In genomic region chr15:22959451-22960101, GRCh38 we compare ENCODE assay signal across 22 cellular contexts. TPM values are rescaled to one million over a fixed set of nuclear protein-coding genes. Genes with fewer than 3 reads are reported as not detected.
DNase-seq lines count a peak whose midpoint lies in the region; ATAC-seq, FAIRE-seq and TF ChIP-seq lines count a peak whose summit lies in the region.
"Had no signal": no experiment of that assay in that cellular context is flagged by ENCODE, and none has a peak within 500 bp of the region (broad histone marks: within the 10 kb centered on the region; RNA-seq: fewer than 3 reads in every experiment).

No MANE protein-coding gene starts in this region.

- DNase-seq in IMR-90 (no peak), dorsolateral prefrontal cortex (peak in 1 of 10 donors; percentile 37), osteoblast (ENCODE audit: insufficient read length, low spot score, missing footprints) (peak; percentile 34), tibial artery (no peak), GM19239 (ENCODE audit: insufficient read length, low spot score) (no peak), erythroblast (lab: John Stamatoyannopoulos, UW) (no peak), GM13977 (ENCODE audit: low spot score) (no peak)
- DNase-seq: activated CD4-positive, alpha-beta T cell treated with anti-CD3 and anti-CD28 coated beads, Interleukin-2, amount 50 U/mL, for 1 hour; CD4-positive, alpha-beta T cell; DMS 273 treated with DMSO at 0.1 percent for 48 hours; effector memory CD4-positive, alpha-beta T cell; GOT3; hypothalamus; NCI-H1436; NCI-H2107; NCI-H446; psoas muscle; stimulated activated CD4-positive, alpha-beta T cell treated with anti-CD3 and anti-CD28 coated beads, Interleukin-1b, Interleukin-23, amount 100 ng/mL, for 48 hours had no signal

- no peak for TF ChIP-seq CTCF in IMR-90 (conservative IDR thresholded peaks at IDR 0.05; ENCODE audit: low read depth, low read length)
- no peak for TF ChIP-seq CTCF in dorsolateral prefrontal cortex (IDR thresholded peaks at IDR 0.05 in 54 of 56, conservative IDR thresholded peaks at IDR 0.05 in 2 of 56; ENCODE audit: low read depth in 1 of 56, partially characterized antibody in 56 of 56)
- no peak for TF ChIP-seq CTCF in osteoblast (IDR thresholded peaks at IDR 0.05; ENCODE audit: extremely low read depth, low read depth, low read length)
- TF ChIP-seq CTCF in tibial artery (IDR thresholded peaks at IDR 0.05) = no peak
- TF ChIP-seq CTCF in GM13977 (IDR thresholded peaks at IDR 0.05; ENCODE audit: extremely low read depth, insufficient read depth, missing control alignments) = no peak

- H2BK5ac ChIP-seq in IMR-90 (ENCODE audit: low read depth, low read length, poor library complexity, severe bottlenecking) = no peak overlapping the region

- H3K27ac ChIP-seq in IMR-90 (ENCODE audit: insufficient read depth, low read length) (no peak overlapping the region), dorsolateral prefrontal cortex (peak overlapping the region in 34 of 59 donors; percentile 1 to 90 (median 40)), osteoblast (ENCODE audit: low read depth, low read length) (peak overlapping the region; percentile 23), tibial artery (peak overlapping the region; percentile 67 to 77)
- H3K27ac ChIP-seq: foreskin keratinocyte, neural progenitor cell, psoas muscle had no signal

- no peak overlapping the region for H2BK15ac ChIP-seq in IMR-90 (ENCODE audit: low read depth, low read length)

- H3K18ac ChIP-seq in IMR-90 (ENCODE audit: low read depth, low read length) = no peak overlapping the region

- H3K27me3 ChIP-seq in IMR-90 (ENCODE audit: control insufficient read depth, insufficient read depth, low read length) = no peaks in the 10 kb centered on the region
- H3K27me3 ChIP-seq in dorsolateral prefrontal cortex = no peaks in the 10 kb centered on the region
- H3K27me3 ChIP-seq in osteoblast (ENCODE audit: insufficient read depth, low read length) = no peaks in the 10 kb centered on the region
- no peaks in the 10 kb centered on the region for H3K27me3 ChIP-seq in tibial artery
- H3K27me3 ChIP-seq: foreskin keratinocyte had no signal

- POLR2A ChIA-PET in IMR-90 (lab: Charles Lee; ENCODE audit: unreplicated experiment) = no interaction called here

- WGBS in IMR-90 (ENCODE audit: extremely low coverage in 2 of 2, insufficient read length in 1 of 2), 2 experiments = 92% methylated on average over 21 of the region's 27 CpGs; no CpG with 5 or more reads in 1 of the 2 experiments

- H3K79me1 ChIP-seq in IMR-90 (ENCODE audit: low read depth in 1 of 2, low read length in 2 of 2) = peaks cover 7 to 86% of the 10 kb centered on the region in 2 experiments

- H3K14ac ChIP-seq in IMR-90 (replicated peaks; ENCODE audit: low read depth, low read length) = no peak overlapping the region

- peaks cover 95% of the 10 kb centered on the region for H3K79me2 ChIP-seq in osteoblast (ENCODE audit: insufficient read depth, low read length)

- H4K5ac ChIP-seq in IMR-90 (ENCODE audit: low read depth, low read length) = no peak overlapping the region

- no peak overlapping the region; the same call in 1 of the 2 replicates for H2AK5ac ChIP-seq in IMR-90 (ENCODE audit: low read depth, low read length)

- TF ChIP-seq RAD21 in IMR-90 (IDR thresholded peaks at IDR 0.05; ENCODE audit: low read length) = no peak

- H3K56ac ChIP-seq in IMR-90 (ENCODE audit: extremely low read depth, insufficient read depth, low read length) = no peak overlapping the region

- H2BK120ac ChIP-seq in IMR-90 (ENCODE audit: low read depth, low read length) = no peak overlapping the region

- peak overlapping the region; percentile 16; the same call in 1 of the 2 replicates for H3K4ac ChIP-seq in IMR-90 (ENCODE audit: low read depth, low read length)

- H3K9ac ChIP-seq in IMR-90 (ENCODE audit: low read depth, low read length) = no peak overlapping the region
- H3K9ac ChIP-seq: neural progenitor cell had no signal

- peaks cover 31% of the 10 kb centered on the region for H3K9me1 ChIP-seq in IMR-90 (ENCODE audit: insufficient read depth, low read length)

- H4K20me1 ChIP-seq in IMR-90 (ENCODE audit: insufficient read depth, low read length) (peaks cover 87% of the 10 kb centered on the region), osteoblast (ENCODE audit: insufficient read depth, low read length) (peaks cover 65% of the 10 kb centered on the region)

- H2AFZ ChIP-seq in IMR-90 (replicated peaks; ENCODE audit: low read length, poor library complexity) (no peak overlapping the region), osteoblast (ENCODE audit: low read length) (no peak overlapping the region)
- H2AFZ ChIP-seq: neural progenitor cell had no signal

- no peak for FAIRE-seq in GM19239 (lab: Jason Lieb, UNC)

- no TSS peak for BruUV-seq in IMR-90 (replicated peaks; lab: Mats Ljungman, UMichigan)

- in situ Hi-C loops in IMR-90 (cut with MboI; ENCODE audit: low sequenced_read_pairs) (no loop called here), GM13977 (cut with MboI; ENCODE audit: low pct_unique_long_range_greater_than_20kb, low sequenced_read_pairs, unreplicated experiment) (no loop called here)

- no peak overlapping the region for H4K91ac ChIP-seq in IMR-90 (ENCODE audit: insufficient read depth, low read depth, low read length)

- peak overlapping the region; percentile 26 for H2AK9ac ChIP-seq in IMR-90 (replicated peaks; ENCODE audit: low read depth, low read length, poor library complexity)

- H3K4me1 ChIP-seq in IMR-90 (ENCODE audit: control insufficient read depth, insufficient read depth, low read length) (peaks cover 19% of the 10 kb centered on the region), osteoblast (ENCODE audit: insufficient read depth, low read length) (peaks cover 24% of the 10 kb centered on the region), tibial artery (peaks cover 10 to 100% (median 82%) of the 10 kb centered on the region in 4 donors)
- H3K4me1 ChIP-seq: neural progenitor cell had no signal

- TF ChIP-seq POLR2A in IMR-90 (IDR thresholded peaks at IDR 0.05; ENCODE audit: low read depth, low read length) (no peak), erythroblast (IDR thresholded peaks at IDR 0.05; ENCODE audit: low read length) (no peak)

- no peak overlapping the region for H2BK20ac ChIP-seq in IMR-90 (ENCODE audit: low read depth, low read length)

- H3K36me3 ChIP-seq in IMR-90 (ENCODE audit: control insufficient read depth, insufficient read depth, low read length) (no peaks in the 10 kb centered on the region; the same call in none of the 2 replicates), osteoblast (ENCODE audit: insufficient read depth, low read length) (no peaks in the 10 kb centered on the region), tibial artery (no peaks in the 10 kb centered on the region)
- H3K36me3 ChIP-seq: neural progenitor cell had no signal

- dilution Hi-C loops in IMR-90 (cut with HindIII; ENCODE audit: low sequenced_read_pairs, unreplicated experiment) = no loop called here

- H3K9me3 ChIP-seq in IMR-90 (ENCODE audit: control insufficient read depth, insufficient read depth, low read length) (no peaks in the 10 kb centered on the region), osteoblast (ENCODE audit: low read depth, low read length) (no peaks in the 10 kb centered on the region), tibial artery (no peaks in the 10 kb centered on the region)
- H3K9me3 ChIP-seq: psoas muscle had no signal

- CTCF ChIA-PET in IMR-90 (lab: Yijun Ruan, JAX) = no interaction called here

- intact Hi-C loops in IMR-90 (cut with micrococcal nuclease) = no loop called here
- intact Hi-C loops in dorsolateral prefrontal cortex (cut with DNase I) = no loop called here
- intact Hi-C loops in tibial artery (cut with DNase I; ENCODE audit: low total_unique reads) = no loop called here

- no peak for ATAC-seq in IMR-90 (ENCODE audit: low read depth)
- ATAC-seq: foreskin keratinocyte, psoas muscle, WTC11 had no signal

- H3K23ac ChIP-seq in IMR-90 (ENCODE audit: low read depth, low read length) = no peak overlapping the region

- no peak overlapping the region for H3K4me2 ChIP-seq in IMR-90 (ENCODE audit: low read depth, low read length)
- no peak overlapping the region for H3K4me2 ChIP-seq in osteoblast (ENCODE audit: insufficient read depth, low read length)
- H3K4me2 ChIP-seq: neural progenitor cell had no signal

- H3K4me3 ChIP-seq in IMR-90 (ENCODE audit: insufficient read depth, low read depth, low read length) (no peak overlapping the region), dorsolateral prefrontal cortex (no peak overlapping the region), osteoblast (ENCODE audit: insufficient read depth, low read length) (no peak overlapping the region), tibial artery (no peak overlapping the region)
- H3K4me3 ChIP-seq: neural progenitor cell, psoas muscle, skin epidermis had no signal

- no peak overlapping the region for H4K8ac ChIP-seq in IMR-90 (ENCODE audit: low read depth in 2 of 2, low read length in 2 of 2)

TF ChIP-seq in IMR-90, 13 proteins besides CTCF, POLR2A, EP300 and RAD21 (continues in another document):
- TF ChIP-seq RCOR1 (IDR thresholded peaks at IDR 0.05; ENCODE audit: insufficient replicate concordance, low read length) = no peak
- no peak for TF ChIP-seq NFE2L2 (IDR thresholded peaks at IDR 0.05; ENCODE audit: low read depth, low read length)
- no peak for TF ChIP-seq CEBPB (IDR thresholded peaks at IDR 0.05; ENCODE audit: low read depth, low read length)
- no peak for TF ChIP-seq RFX5 (IDR thresholded peaks at IDR 0.05; ENCODE audit: low read depth, low read length)
- no peak for TF ChIP-seq USF2 (IDR thresholded peaks at IDR 0.05; ENCODE audit: low read depth, low read length)
- no peak for TF ChIP-seq FOS (IDR thresholded peaks at IDR 0.05; ENCODE audit: low read depth, low read length)
- TF ChIP-seq SMC3 (IDR thresholded peaks at IDR 0.05; ENCODE audit: low read depth, low read length) = no peak

RNA-seq across cellular contexts. Expression of gene CYFIP1, which starts 20.6 kb away (rescaled TPM):
- total RNA-seq in IMR-90 (2012; rRNA removed) = 144 and 163 TPM in 2 replicates
- 51.4 and 58.4 TPM in 2 replicates for polyA plus RNA-seq in IMR-90 (2012; rRNA removed)
- polyA plus RNA-seq in IMR-90 (2012; cell fraction: cytosol; rRNA removed) = 57.6 and 73.1 TPM in 2 replicates
- 66.3 and 101 TPM in 2 replicates for polyA plus RNA-seq in IMR-90 (2012; cell fraction: nucleus; rRNA removed; ENCODE audit: low replicate concordance)
- total RNA-seq in dorsolateral prefrontal cortex = 100 to 1,000 TPM in 18 of 120 experiments, 10 to 100 TPM in 102; 46.3 to 138 (median 84.8) TPM
- 104 and 107 TPM in 2 replicates for total RNA-seq in osteoblast
